ENCODE assay signal across 1 cellular context in genomic region chr14:100375963-100376735, GRCh38.
TF ChIP-seq lines count a peak whose summit lies in the region.

Gene WDR25 (plus strand): TSS chr14:100376485.

TF ChIP-seq in HepG2, 621 proteins besides CTCF, POLR2A, EP300 and RAD21 (continued from another document and continues in another):
- TF ChIP-seq ZSCAN5A (CRISPR knock-in tag; IDR thresholded peaks at IDR 0.05; ENCODE audit: borderline replicate concordance), result no peak
- TF ChIP-seq TAF1 (CRISPR knock-in tag; IDR thresholded peaks at IDR 0.05), result peak; percentile 89
- no peak for TF ChIP-seq MTA1 (CRISPR knock-in tag; IDR thresholded peaks at IDR 0.05; ENCODE audit: borderline replicate concordance)
- TF ChIP-seq MIER2 (CRISPR knock-in tag; IDR thresholded peaks at IDR 0.05), result 0 out of 2 replicates have a peak, but pooled peaks have one; percentile 21
- TF ChIP-seq PRPF4 (IDR thresholded peaks at IDR 0.05; ENCODE audit: low read depth, low read length, poor library complexity, severe bottlenecking), result no peak
- no peak for TF ChIP-seq SRSF1 (optimal IDR thresholded peaks at IDR 0.05; ENCODE audit: low read depth, low read length)
- TF ChIP-seq ASH2L (IDR thresholded peaks at IDR 0.05; ENCODE audit: insufficient read length, low read depth, low read length), result peak; percentile 92
- TF ChIP-seq HMG20B (CRISPR knock-in tag; conservative IDR thresholded peaks at IDR 0.05), result peak; percentile 58; the same call in 1 of the 2 replicates
- TF ChIP-seq BORCS8-MEF2B (CRISPR knock-in tag; IDR thresholded peaks at IDR 0.05), result peak; percentile 84; the same call in 1 of the 2 replicates
- TF ChIP-seq, protein P1, sequence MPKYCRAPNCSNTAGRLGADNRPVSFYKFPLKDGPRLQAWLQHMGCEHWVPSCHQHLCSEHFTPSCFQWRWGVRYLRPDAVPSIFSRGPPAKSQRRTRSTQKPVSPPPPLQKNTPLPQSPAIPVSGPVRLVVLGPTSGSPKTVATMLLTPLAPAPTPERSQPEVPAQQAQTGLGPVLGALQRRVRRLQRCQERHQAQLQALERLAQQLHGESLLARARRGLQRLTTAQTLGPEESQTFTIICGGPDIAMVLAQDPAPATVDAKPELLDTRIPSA (CRISPR knock-in tag; IDR thresholded peaks at IDR 0.05; ENCODE audit: borderline replicate concordance), result no peak
- no peak; the same call in 1 of the 2 replicates for TF ChIP-seq ZXDC (CRISPR knock-in tag; IDR thresholded peaks at IDR 0.05)
- TF ChIP-seq ZNF546 (CRISPR knock-in tag; conservative IDR thresholded peaks at IDR 0.05), result 0 out of 2 replicates have a peak, but pooled peaks have one; percentile 37
- no peak for TF ChIP-seq RNF2 (conservative IDR thresholded peaks at IDR 0.05; ENCODE audit: low read depth)
- no peak for TF ChIP-seq ZNF17 (CRISPR knock-in tag; IDR thresholded peaks at IDR 0.05)
- 0 out of 2 replicates have a peak, but pooled peaks have one; percentile 72 for TF ChIP-seq MXD3 (CRISPR knock-in tag; IDR thresholded peaks at IDR 0.05)
- no peak for TF ChIP-seq KAT2B (IDR thresholded peaks at IDR 0.05; ENCODE audit: borderline replicate concordance, low read depth, low read length)
- TF ChIP-seq ZNF232 (CRISPR knock-in tag; IDR thresholded peaks at IDR 0.05; ENCODE audit: borderline replicate concordance), result no peak
- TF ChIP-seq HOXD1 (CRISPR knock-in tag; IDR thresholded peaks at IDR 0.05), result 0 out of 2 replicates have a peak, but pooled peaks have one; percentile 26
- TF ChIP-seq, protein P2, sequence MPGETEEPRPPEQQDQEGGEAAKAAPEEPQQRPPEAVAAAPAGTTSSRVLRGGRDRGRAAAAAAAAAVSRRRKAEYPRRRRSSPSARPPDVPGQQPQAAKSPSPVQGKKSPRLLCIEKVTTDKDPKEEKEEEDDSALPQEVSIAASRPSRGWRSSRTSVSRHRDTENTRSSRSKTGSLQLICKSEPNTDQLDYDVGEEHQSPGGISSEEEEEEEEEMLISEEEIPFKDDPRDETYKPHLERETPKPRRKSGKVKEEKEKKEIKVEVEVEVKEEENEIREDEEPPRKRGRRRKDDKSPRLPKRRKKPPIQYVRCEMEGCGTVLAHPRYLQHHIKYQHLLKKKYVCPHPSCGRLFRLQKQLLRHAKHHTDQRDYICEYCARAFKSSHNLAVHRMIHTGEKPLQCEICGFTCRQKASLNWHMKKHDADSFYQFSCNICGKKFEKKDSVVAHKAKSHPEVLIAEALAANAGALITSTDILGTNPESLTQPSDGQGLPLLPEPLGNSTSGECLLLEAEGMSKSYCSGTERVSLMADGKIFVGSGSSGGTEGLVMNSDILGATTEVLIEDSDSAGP (CRISPR knock-in tag; IDR thresholded peaks at IDR 0.05; ENCODE audit: borderline replicate concordance), result peak; percentile 86; the same call in 1 of the 2 replicates
- peak; percentile 42; the same call in 1 of the 2 replicates for TF ChIP-seq ZNF607 (CRISPR knock-in tag; IDR thresholded peaks at IDR 0.05; ENCODE audit: borderline replicate concordance)
- TF ChIP-seq, protein P3, sequence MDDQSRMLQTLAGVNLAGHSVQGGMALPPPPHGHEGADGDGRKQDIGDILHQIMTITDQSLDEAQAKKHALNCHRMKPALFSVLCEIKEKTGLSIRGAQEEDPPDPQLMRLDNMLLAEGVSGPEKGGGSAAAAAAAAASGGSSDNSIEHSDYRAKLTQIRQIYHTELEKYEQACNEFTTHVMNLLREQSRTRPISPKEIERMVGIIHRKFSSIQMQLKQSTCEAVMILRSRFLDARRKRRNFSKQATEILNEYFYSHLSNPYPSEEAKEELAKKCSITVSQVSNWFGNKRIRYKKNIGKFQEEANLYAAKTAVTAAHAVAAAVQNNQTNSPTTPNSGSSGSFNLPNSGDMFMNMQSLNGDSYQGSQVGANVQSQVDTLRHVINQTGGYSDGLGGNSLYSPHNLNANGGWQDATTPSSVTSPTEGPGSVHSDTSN (CRISPR knock-in tag; IDR thresholded peaks at IDR 0.05; ENCODE audit: borderline replicate concordance), result peak; percentile 74; the same call in 1 of the 2 replicates
- TF ChIP-seq TEAD2 (CRISPR knock-in tag; IDR thresholded peaks at IDR 0.05), result no peak
- no peak; the same call in 1 of the 2 replicates for TF ChIP-seq ZNF577 (CRISPR knock-in tag; IDR thresholded peaks at IDR 0.05; ENCODE audit: borderline replicate concordance, low read depth)
- TF ChIP-seq ZNF451 (CRISPR knock-in tag; IDR thresholded peaks at IDR 0.05), result peak; percentile 65; the same call in 1 of the 2 replicates
- TF ChIP-seq, protein P4, sequence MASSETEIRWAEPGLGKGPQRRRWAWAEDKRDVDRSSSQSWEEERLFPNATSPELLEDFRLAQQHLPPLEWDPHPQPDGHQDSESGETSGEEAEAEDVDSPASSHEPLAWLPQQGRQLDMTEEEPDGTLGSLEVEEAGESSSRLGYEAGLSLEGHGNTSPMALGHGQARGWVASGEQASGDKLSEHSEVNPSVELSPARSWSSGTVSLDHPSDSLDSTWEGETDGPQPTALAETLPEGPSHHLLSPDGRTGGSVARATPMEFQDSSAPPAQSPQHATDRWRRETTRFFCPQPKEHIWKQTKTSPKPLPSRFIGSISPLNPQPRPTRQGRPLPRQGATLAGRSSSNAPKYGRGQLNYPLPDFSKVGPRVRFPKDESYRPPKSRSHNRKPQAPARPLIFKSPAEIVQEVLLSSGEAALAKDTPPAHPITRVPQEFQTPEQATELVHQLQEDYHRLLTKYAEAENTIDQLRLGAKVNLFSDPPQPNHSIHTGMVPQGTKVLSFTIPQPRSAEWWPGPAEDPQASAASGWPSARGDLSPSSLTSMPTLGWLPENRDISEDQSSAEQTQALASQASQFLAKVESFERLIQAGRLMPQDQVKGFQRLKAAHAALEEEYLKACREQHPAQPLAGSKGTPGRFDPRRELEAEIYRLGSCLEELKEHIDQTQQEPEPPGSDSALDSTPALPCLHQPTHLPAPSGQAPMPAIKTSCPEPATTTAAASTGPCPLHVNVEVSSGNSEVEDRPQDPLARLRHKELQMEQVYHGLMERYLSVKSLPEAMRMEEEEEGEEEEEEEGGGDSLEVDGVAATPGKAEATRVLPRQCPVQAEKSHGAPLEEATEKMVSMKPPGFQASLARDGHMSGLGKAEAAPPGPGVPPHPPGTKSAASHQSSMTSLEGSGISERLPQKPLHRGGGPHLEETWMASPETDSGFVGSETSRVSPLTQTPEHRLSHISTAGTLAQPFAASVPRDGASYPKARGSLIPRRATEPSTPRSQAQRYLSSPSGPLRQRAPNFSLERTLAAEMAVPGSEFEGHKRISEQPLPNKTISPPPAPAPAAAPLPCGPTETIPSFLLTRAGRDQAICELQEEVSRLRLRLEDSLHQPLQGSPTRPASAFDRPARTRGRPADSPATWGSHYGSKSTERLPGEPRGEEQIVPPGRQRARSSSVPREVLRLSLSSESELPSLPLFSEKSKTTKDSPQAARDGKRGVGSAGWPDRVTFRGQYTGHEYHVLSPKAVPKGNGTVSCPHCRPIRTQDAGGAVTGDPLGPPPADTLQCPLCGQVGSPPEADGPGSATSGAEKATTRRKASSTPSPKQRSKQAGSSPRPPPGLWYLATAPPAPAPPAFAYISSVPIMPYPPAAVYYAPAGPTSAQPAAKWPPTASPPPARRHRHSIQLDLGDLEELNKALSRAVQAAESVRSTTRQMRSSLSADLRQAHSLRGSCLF (CRISPR knock-in tag; IDR thresholded peaks at IDR 0.05; ENCODE audit: borderline replicate concordance), result 0 out of 2 replicates have a peak, but pooled peaks have one; percentile 41
- no peak for TF ChIP-seq ZNF570 (CRISPR knock-in tag; IDR thresholded peaks at IDR 0.05; ENCODE audit: borderline replicate concordance)
- no peak for TF ChIP-seq ZNF557 (CRISPR knock-in tag; IDR thresholded peaks at IDR 0.05)
- no peak; the same call in 1 of the 2 replicates for TF ChIP-seq FIP1L1 (IDR thresholded peaks at IDR 0.05; ENCODE audit: borderline replicate concordance, insufficient read depth, low read depth, low read length)
- TF ChIP-seq SOX13 (IDR thresholded peaks at IDR 0.05), result no peak; the same call in 1 of the 2 replicates
- TF ChIP-seq SOX13 (CRISPR knock-in tag; conservative IDR thresholded peaks at IDR 0.05 in 1 of 2, IDR thresholded peaks at IDR 0.05 in 1 of 2), result peak in 1 of 2 experiments; percentile 13; a peak in 1 of 4 replicates
- TF ChIP-seq, protein P5, sequence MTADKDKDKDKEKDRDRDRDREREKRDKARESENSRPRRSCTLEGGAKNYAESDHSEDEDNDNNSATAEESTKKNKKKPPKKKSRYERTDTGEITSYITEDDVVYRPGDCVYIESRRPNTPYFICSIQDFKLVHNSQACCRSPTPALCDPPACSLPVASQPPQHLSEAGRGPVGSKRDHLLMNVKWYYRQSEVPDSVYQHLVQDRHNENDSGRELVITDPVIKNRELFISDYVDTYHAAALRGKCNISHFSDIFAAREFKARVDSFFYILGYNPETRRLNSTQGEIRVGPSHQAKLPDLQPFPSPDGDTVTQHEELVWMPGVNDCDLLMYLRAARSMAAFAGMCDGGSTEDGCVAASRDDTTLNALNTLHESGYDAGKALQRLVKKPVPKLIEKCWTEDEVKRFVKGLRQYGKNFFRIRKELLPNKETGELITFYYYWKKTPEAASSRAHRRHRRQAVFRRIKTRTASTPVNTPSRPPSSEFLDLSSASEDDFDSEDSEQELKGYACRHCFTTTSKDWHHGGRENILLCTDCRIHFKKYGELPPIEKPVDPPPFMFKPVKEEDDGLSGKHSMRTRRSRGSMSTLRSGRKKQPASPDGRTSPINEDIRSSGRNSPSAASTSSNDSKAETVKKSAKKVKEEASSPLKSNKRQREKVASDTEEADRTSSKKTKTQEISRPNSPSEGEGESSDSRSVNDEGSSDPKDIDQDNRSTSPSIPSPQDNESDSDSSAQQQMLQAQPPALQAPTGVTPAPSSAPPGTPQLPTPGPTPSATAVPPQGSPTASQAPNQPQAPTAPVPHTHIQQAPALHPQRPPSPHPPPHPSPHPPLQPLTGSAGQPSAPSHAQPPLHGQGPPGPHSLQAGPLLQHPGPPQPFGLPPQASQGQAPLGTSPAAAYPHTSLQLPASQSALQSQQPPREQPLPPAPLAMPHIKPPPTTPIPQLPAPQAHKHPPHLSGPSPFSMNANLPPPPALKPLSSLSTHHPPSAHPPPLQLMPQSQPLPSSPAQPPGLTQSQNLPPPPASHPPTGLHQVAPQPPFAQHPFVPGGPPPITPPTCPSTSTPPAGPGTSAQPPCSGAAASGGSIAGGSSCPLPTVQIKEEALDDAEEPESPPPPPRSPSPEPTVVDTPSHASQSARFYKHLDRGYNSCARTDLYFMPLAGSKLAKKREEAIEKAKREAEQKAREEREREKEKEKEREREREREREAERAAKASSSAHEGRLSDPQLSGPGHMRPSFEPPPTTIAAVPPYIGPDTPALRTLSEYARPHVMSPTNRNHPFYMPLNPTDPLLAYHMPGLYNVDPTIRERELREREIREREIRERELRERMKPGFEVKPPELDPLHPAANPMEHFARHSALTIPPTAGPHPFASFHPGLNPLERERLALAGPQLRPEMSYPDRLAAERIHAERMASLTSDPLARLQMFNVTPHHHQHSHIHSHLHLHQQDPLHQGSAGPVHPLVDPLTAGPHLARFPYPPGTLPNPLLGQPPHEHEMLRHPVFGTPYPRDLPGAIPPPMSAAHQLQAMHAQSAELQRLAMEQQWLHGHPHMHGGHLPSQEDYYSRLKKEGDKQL (CRISPR knock-in tag; IDR thresholded peaks at IDR 0.05; ENCODE audit: low read depth), result no peak
- no peak; the same call in 1 of the 2 replicates for TF ChIP-seq ZNF3 (CRISPR knock-in tag; IDR thresholded peaks at IDR 0.05)
- TF ChIP-seq SP5 (CRISPR knock-in tag; IDR thresholded peaks at IDR 0.05; ENCODE audit: borderline replicate concordance, low read depth), result peak; percentile 89
- TF ChIP-seq ZNF605 (CRISPR knock-in tag; IDR thresholded peaks at IDR 0.05), result peak; percentile 54
- TF ChIP-seq, protein P6, sequence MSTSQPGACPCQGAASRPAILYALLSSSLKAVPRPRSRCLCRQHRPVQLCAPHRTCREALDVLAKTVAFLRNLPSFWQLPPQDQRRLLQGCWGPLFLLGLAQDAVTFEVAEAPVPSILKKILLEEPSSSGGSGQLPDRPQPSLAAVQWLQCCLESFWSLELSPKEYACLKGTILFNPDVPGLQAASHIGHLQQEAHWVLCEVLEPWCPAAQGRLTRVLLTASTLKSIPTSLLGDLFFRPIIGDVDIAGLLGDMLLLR (CRISPR knock-in tag; IDR thresholded peaks at IDR 0.05), result no peak
- TF ChIP-seq ZNF572 (CRISPR knock-in tag; IDR thresholded peaks at IDR 0.05), result no peak
